1 cellular context compared by ENCODE assay signal in genomic region chr3:38334656-38335055, GRCh38.
TF ChIP-seq lines count a peak whose summit lies in the region.

No MANE protein-coding gene starts in this region.

TF ChIP-seq in SK-N-SH treated with all-trans-retinoic acid at 6 μM for 48 hours, 23 proteins besides CTCF, POLR2A, EP300 and RAD21 (continued from another document):
- TF ChIP-seq CREB5 (CRISPR knock-in tag; IDR thresholded peaks at IDR 0.05; ENCODE audit: low read depth) (no peak), RARB (CRISPR knock-in tag; IDR thresholded peaks at IDR 0.05) (no peak), PPARA (CRISPR knock-in tag; IDR thresholded peaks at IDR 0.05; ENCODE audit: borderline replicate concordance) (no peak), ZC3H10 (CRISPR knock-in tag; IDR thresholded peaks at IDR 0.05) (no peak), ZFP30 (CRISPR knock-in tag; IDR thresholded peaks at IDR 0.05) (no peak), ISL1 (CRISPR knock-in tag; IDR thresholded peaks at IDR 0.05) (no peak), ESRRG (CRISPR knock-in tag; IDR thresholded peaks at IDR 0.05) (no peak), BACH2 (CRISPR knock-in tag; IDR thresholded peaks at IDR 0.05; ENCODE audit: borderline replicate concordance) (no peak)
TF ChIP-seq in SK-N-SH treated with all-trans-retinoic acid at 6 μM for 48 hours: peak in this region for 0.
